Comparison of ENCODE assay signal across 8 cellular contexts in genomic region chr5:132464155-132464939, GRCh38.
DNase-seq lines count a peak whose midpoint lies in the region; ATAC-seq and TF ChIP-seq lines count a peak whose summit lies in the region.

No MANE protein-coding gene starts in this region.

- DNase-seq in RPMI8226, result peak; percentile 62
- DNase-seq in epithelial cell of prostate (ENCODE audit: low read depth, low spot score), result no peak
- no peak for DNase-seq in NCI-H510A treated with DMSO at 0.1 percent for 48 hours (lab: John Stamatoyannopoulos, UW)
- DNase-seq in hepatic stellate cell (ENCODE audit: low spot score), result no peak
- DNase-seq in NCI-H2029 treated with DMSO at 0.1 percent for 48 hours (lab: John Stamatoyannopoulos, UW), result no peak

- peak; percentile 31 for TF ChIP-seq POLR2A in GM18951 (IDR thresholded peaks at IDR 0.05; ENCODE audit: extremely low read depth, insufficient read depth, insufficient read length)

- no peak for ATAC-seq in HG02852 (IDR thresholded peaks at IDR 0.05; ENCODE audit: unreplicated experiment)

- H3K27ac ChIP-seq in epithelial cell of prostate (peak overlapping the region; percentile 63), rectal smooth muscle tissue (ENCODE audit: low read depth, low read length) (peak overlapping the region; percentile 64)

- peaks cover 16% of the 10 kb centered on the region for H3K4me1 ChIP-seq in rectal smooth muscle tissue (ENCODE audit: control insufficient read depth, insufficient read depth, low read length)

- H3K4me3 ChIP-seq in rectal smooth muscle tissue (ENCODE audit: low read length), result peak overlapping the region; percentile 54

- H3K27me3 ChIP-seq in rectal smooth muscle tissue (ENCODE audit: control insufficient read depth, insufficient read depth, low read length), result no peaks in the 10 kb centered on the region

- in situ Hi-C loops in GM18951 (cut with MboI; ENCODE audit: low sequenced_read_pairs, unreplicated experiment), result no loop called here

- H3K36me3 ChIP-seq in rectal smooth muscle tissue (ENCODE audit: control insufficient read depth, insufficient read depth, low read length), result no peaks in the 10 kb centered on the region

- peak overlapping the region; percentile 33 for H3K9ac ChIP-seq in rectal smooth muscle tissue (ENCODE audit: low read length)
